Comparison of ENCODE assay signal across 15 cellular contexts in the genomic region with DNA sequence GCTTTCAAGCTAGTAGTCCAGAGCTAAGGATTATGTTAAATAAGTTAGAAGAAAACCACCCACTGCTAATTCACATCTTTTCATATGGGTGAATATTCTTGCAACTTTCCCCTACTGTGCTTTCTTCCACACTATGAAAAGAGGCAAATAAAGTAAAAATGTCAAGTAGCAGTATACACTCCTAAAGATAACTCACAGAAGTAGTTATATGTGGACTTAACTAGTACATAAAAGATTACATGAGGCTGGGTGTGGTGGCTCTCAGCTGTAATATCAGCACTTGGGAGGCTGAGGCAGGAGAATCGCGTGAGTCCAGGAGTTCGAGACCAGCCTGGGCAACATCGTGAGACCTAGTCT.
"Had no signal": no experiment of that assay in that cellular context is flagged by ENCODE, and none has a peak within 500 bp of the region (broad histone marks: within the 10 kb centered on the region; RNA-seq: fewer than 3 reads in every experiment).

No MANE protein-coding gene starts in this region.

- H3K9me3 Mint-ChIP-seq: activated naive CD4-positive, alpha-beta T cell treated with anti-CD3 and anti-CD28 coated beads, Interleukin-2, amount 50 U/mL, for 72 hours had no signal

- H3K27ac ChIP-seq: colonic mucosa, ovary, upper lobe of left lung had no signal

- H3K4me3 ChIP-seq: colonic mucosa, ovary, upper lobe of left lung had no signal

- DNase-seq: activated CD4-positive, alpha-beta memory T cell treated with anti-CD3 and anti-CD28 coated beads, Interleukin-2, amount 10 ng/mL, durations not matched to agents 7 days and 5 days; activated CD4-positive, alpha-beta T cell treated with anti-CD3 and anti-CD28 coated beads for 36 hours; activated effector memory CD4-positive, alpha-beta T cell treated with Interleukin-2 at 50 U/mL for 16 hours; activated T-cell treated with anti-CD3 and anti-CD28 coated beads, Interleukin-2, amount 50 U/mL, for 24 hours; amniotic stem cell; central memory CD4-positive, alpha-beta T cell; colonic mucosa; islet precursor cell; ovary; stimulated activated naive CD8-positive, alpha-beta T cell treated with anti-CD3 and anti-CD28 coated beads, Interleukin-15, amount 100 ng/mL, for 72 hours; T-helper 9 cell; upper lobe of left lung had no signal

- H3K27me3 Mint-ChIP-seq: activated CD4-positive, alpha-beta memory T cell treated with anti-CD3 and anti-CD28 coated beads, Interleukin-2, amount 10 ng/mL, durations not matched to agents 7 days and 5 days; activated CD4-positive, alpha-beta T cell treated with anti-CD3 and anti-CD28 coated beads for 36 hours; activated T-cell treated with anti-CD3 and anti-CD28 coated beads, Interleukin-2, amount 50 U/mL, for 24 hours; stimulated activated naive CD8-positive, alpha-beta T cell treated with anti-CD3 and anti-CD28 coated beads, Interleukin-15, amount 100 ng/mL, for 72 hours had no signal

- ATAC-seq: activated CD4-positive, alpha-beta T cell treated with anti-CD3 and anti-CD28 coated beads for 36 hours; activated naive CD4-positive, alpha-beta T cell treated with anti-CD3 and anti-CD28 coated beads, Interleukin-2, amount 50 U/mL, for 72 hours; esophagus mucosa; sciatic nerve; stimulated activated naive CD8-positive, alpha-beta T cell treated with anti-CD3 and anti-CD28 coated beads, Interleukin-15, amount 100 ng/mL, for 72 hours had no signal

- H3K27me3 ChIP-seq: colonic mucosa, ovary, upper lobe of left lung had no signal

- H3K9me3 ChIP-seq: colonic mucosa, ovary had no signal

- H3K4me1 ChIP-seq: colonic mucosa, upper lobe of left lung had no signal

- H3K36me3 ChIP-seq: colonic mucosa, ovary, upper lobe of left lung had no signal

- H3K4me3 Mint-ChIP-seq: activated CD4-positive, alpha-beta memory T cell treated with anti-CD3 and anti-CD28 coated beads, Interleukin-2, amount 10 ng/mL, durations not matched to agents 7 days and 5 days; activated CD4-positive, alpha-beta T cell treated with anti-CD3 and anti-CD28 coated beads for 36 hours; activated T-cell treated with anti-CD3 and anti-CD28 coated beads, Interleukin-2, amount 50 U/mL, for 24 hours; stimulated activated naive CD8-positive, alpha-beta T cell treated with anti-CD3 and anti-CD28 coated beads, Interleukin-15, amount 100 ng/mL, for 72 hours had no signal

- H3K27ac Mint-ChIP-seq: activated CD4-positive, alpha-beta memory T cell treated with anti-CD3 and anti-CD28 coated beads, Interleukin-2, amount 10 ng/mL, durations not matched to agents 7 days and 5 days; activated CD4-positive, alpha-beta T cell treated with anti-CD3 and anti-CD28 coated beads for 36 hours; activated naive CD4-positive, alpha-beta T cell treated with anti-CD3 and anti-CD28 coated beads, Interleukin-2, amount 50 U/mL, for 72 hours; activated T-cell treated with anti-CD3 and anti-CD28 coated beads, Interleukin-2, amount 50 U/mL, for 24 hours had no signal
